26 cellular contexts compared by ENCODE assay signal in genomic region chr6:82113231-82113630, GRCh38.
"Had no signal": no experiment of that assay in that cellular context is flagged by ENCODE, and none has a peak within 500 bp of the region (broad histone marks: within the 10 kb centered on the region; RNA-seq: fewer than 3 reads in every experiment).

No MANE protein-coding gene starts in this region.

- H3K27ac ChIP-seq: ascending aorta, pancreas, psoas muscle, tibial nerve had no signal

- H3K27me3 ChIP-seq: ascending aorta, heart right ventricle, pancreas, right atrium auricular region, tibial nerve had no signal

- H3K9me3 ChIP-seq: pancreas had no signal

- ATAC-seq: esophagus mucosa; heart right ventricle; left lobe of liver; naive thymus-derived CD8-positive, alpha-beta T cell; pancreas; psoas muscle; T-helper 17 cell had no signal

- H3K4me1 ChIP-seq: ascending aorta, psoas muscle, tibial nerve had no signal

- H3K4me3 ChIP-seq: ascending aorta, heart right ventricle, pancreas, psoas muscle, right atrium auricular region, tibial nerve had no signal

- DNase-seq: activated CD4-positive, alpha-beta memory T cell treated with anti-CD3 and anti-CD28 coated beads for 36 hours; activated CD4-positive, alpha-beta T cell treated with anti-CD3 and anti-CD28 coated beads, Interleukin-2, amount 10 ng/mL, durations not matched to agents 24 days and 14 days; activated CD4-positive, CD25-positive, alpha-beta regulatory T cell treated with anti-CD3 and anti-CD28 coated beads, Interleukin-2, amount 50 U/mL, for 72 hours; activated CD8-positive, alpha-beta memory T cell treated with anti-CD3 and anti-CD28 coated beads, Interleukin-2, amount 50 U/mL, for 48 hours; activated gamma-delta T cell; activated naive CD4-positive, alpha-beta T cell treated with anti-CD3 and anti-CD28 coated beads, Interleukin-2, amount 10 ng/mL, durations not matched to agents 7 days and 5 days; activated naive CD8-positive, alpha-beta T cell treated with anti-CD3 and anti-CD28 coated beads, Interleukin-2, amount 10 ng/mL, durations not matched to agents 7 days and 5 days; activated T-cell treated with anti-CD3 and anti-CD28 coated beads, Interleukin-2, amount 50 U/mL, for 24 hours; endodermal cell; foreskin fibroblast; heart right ventricle; kidney glomerular epithelial cell; naive thymus-derived CD8-positive, alpha-beta T cell; nucleus accumbens; pancreas; psoas muscle; stimulated activated CD4-positive, alpha-beta T cell treated with anti-CD3 and anti-CD28 coated beads, Interleukin-15, amount 100 ng/mL, for 24 hours; stimulated activated CD4-positive, alpha-beta T cell treated with anti-CD3 and anti-CD28 coated beads, Interleukin-2, amount 100 ng/mL, for 24 hours; stimulated activated naive CD4-positive, alpha-beta T cell; T-helper 17 cell; T1000 had no signal

- H3K36me3 ChIP-seq: ascending aorta, heart right ventricle, pancreas, right atrium auricular region, tibial nerve had no signal
